ENCODE assay signal across 1 cellular context in the genomic region with DNA sequence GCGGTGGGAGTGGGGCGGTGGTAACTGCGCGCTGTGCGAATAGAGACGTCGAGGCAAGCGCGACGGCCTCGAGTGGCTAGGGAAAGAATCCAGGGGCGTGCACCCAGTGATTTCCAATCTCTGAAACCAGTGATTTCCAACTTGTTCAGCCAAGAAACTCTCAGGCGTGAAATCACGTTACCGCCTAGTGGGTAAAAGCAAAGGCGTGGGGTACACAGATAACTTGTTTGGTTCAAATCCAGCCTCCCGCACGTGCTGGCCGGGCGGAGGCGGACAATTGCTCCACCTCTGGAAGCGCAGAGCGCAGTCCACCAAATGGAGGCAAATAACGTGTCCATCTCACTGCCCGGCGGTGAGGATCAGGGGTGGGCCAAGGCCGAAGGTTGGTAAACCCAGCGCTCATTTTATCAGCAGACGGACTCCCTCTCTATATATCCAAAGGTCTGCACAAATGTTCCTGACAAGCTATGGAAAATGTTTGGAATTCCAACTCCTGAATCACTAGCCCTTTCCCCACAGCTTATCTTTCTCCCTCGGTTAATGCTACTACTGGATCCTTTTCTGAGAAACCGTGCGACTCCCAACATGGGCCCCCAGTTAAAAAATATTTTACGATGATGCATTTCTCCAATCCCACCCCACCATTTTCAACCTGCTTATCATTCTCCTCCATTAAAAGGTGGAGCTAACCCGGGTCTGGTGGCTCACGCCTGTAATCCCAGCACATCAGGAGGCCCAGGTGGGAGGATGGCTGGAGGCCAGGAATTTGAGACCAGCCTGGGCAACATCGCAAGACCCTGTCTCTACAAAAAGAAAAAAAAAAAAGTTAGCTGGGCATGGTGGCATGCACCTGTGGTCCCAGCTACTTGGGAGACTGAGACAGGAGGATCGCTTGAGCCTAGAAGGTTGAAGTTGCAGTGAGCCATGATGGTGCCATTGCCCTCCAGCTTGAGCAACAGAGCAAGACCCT.
TF ChIP-seq lines count a peak whose summit lies in the region.

No MANE protein-coding gene starts in this region.

TF ChIP-seq in HepG2, 621 proteins besides CTCF, POLR2A, EP300 and RAD21 (continued from another document and continues in another):
- TF ChIP-seq FIP1L1 (IDR thresholded peaks at IDR 0.05; ENCODE audit: borderline replicate concordance, insufficient read depth, low read depth, low read length), result no peak
- TF ChIP-seq NKX3-1 (CRISPR knock-in tag; IDR thresholded peaks at IDR 0.05), result no peak
- TF ChIP-seq TRIM24 (CRISPR knock-in tag; IDR thresholded peaks at IDR 0.05), result no peak
- no peak for TF ChIP-seq ZBTB1 (CRISPR knock-in tag; IDR thresholded peaks at IDR 0.05; ENCODE audit: borderline replicate concordance)
- TF ChIP-seq ZNF230 (CRISPR knock-in tag; IDR thresholded peaks at IDR 0.05), result no peak; the same call in 1 of the 2 replicates
- TF ChIP-seq ZNF790 (CRISPR knock-in tag; IDR thresholded peaks at IDR 0.05; ENCODE audit: borderline replicate concordance), result no peak
- TF ChIP-seq, protein P1, sequence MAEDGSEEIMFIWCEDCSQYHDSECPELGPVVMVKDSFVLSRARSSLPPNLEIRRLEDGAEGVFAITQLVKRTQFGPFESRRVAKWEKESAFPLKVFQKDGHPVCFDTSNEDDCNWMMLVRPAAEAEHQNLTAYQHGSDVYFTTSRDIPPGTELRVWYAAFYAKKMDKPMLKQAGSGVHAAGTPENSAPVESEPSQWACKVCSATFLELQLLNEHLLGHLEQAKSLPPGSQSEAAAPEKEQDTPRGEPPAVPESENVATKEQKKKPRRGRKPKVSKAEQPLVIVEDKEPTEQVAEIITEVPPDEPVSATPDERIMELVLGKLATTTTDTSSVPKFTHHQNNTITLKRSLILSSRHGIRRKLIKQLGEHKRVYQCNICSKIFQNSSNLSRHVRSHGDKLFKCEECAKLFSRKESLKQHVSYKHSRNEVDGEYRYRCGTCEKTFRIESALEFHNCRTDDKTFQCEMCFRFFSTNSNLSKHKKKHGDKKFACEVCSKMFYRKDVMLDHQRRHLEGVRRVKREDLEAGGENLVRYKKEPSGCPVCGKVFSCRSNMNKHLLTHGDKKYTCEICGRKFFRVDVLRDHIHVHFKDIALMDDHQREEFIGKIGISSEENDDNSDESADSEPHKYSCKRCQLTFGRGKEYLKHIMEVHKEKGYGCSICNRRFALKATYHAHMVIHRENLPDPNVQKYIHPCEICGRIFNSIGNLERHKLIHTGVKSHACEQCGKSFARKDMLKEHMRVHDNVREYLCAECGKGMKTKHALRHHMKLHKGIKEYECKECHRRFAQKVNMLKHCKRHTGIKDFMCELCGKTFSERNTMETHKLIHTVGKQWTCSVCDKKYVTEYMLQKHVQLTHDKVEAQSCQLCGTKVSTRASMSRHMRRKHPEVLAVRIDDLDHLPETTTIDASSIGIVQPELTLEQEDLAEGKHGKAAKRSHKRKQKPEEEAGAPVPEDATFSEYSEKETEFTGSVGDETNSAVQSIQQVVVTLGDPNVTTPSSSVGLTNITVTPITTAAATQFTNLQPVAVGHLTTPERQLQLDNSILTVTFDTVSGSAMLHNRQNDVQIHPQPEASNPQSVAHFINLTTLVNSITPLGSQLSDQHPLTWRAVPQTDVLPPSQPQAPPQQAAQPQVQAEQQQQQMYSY (CRISPR knock-in tag; IDR thresholded peaks at IDR 0.05), result peak; percentile 85
- no peak for TF ChIP-seq FOXM1 (CRISPR knock-in tag; IDR thresholded peaks at IDR 0.05)
- no peak for TF ChIP-seq ZNF30 (CRISPR knock-in tag; IDR thresholded peaks at IDR 0.05)
- TF ChIP-seq PRPF4 (IDR thresholded peaks at IDR 0.05; ENCODE audit: low read depth, low read length, poor library complexity, severe bottlenecking), result no peak
- TF ChIP-seq ZNF20 (CRISPR knock-in tag; IDR thresholded peaks at IDR 0.05), result 0 out of 2 replicates have a peak, but pooled peaks have one; percentile 25
- no peak for TF ChIP-seq MAFK (conservative IDR thresholded peaks at IDR 0.05 in 1 of 2, IDR thresholded peaks at IDR 0.05 in 1 of 2; ENCODE audit: low read length in 2 of 2)
- TF ChIP-seq KLF16 (CRISPR knock-in tag; IDR thresholded peaks at IDR 0.05), result peak in 1 of 2 experiments; percentile 60; a peak in 1 of 4 replicates
- TF ChIP-seq NCOR1 (IDR thresholded peaks at IDR 0.05; ENCODE audit: borderline replicate concordance, low read length), result no peak
- TF ChIP-seq DNMT1 (CRISPR knock-in tag; IDR thresholded peaks at IDR 0.05), result no peak
- TF ChIP-seq ARNTL (CRISPR knock-in tag; IDR thresholded peaks at IDR 0.05), result peak; percentile 70
- no peak for TF ChIP-seq RFXANK (CRISPR knock-in tag; IDR thresholded peaks at IDR 0.05)
- TF ChIP-seq HINFP (CRISPR knock-in tag; IDR thresholded peaks at IDR 0.05; ENCODE audit: low read depth), result 0 out of 2 replicates have a peak, but pooled peaks have one; percentile 52
- TF ChIP-seq GABPA (IDR thresholded peaks at IDR 0.05; ENCODE audit: low read depth, low read length), result no peak
- TF ChIP-seq GABPA (CRISPR knock-in tag; IDR thresholded peaks at IDR 0.05; ENCODE audit: low read depth), result no peak
- no peak for TF ChIP-seq JARID2 (CRISPR knock-in tag; IDR thresholded peaks at IDR 0.05; ENCODE audit: insufficient replicate concordance)
- TF ChIP-seq AGO2 (optimal IDR thresholded peaks at IDR 0.05; ENCODE audit: low read depth, low read length), result no peak
- peak; percentile 66; the same call in 1 of the 2 replicates for TF ChIP-seq GLI4 (CRISPR knock-in tag; IDR thresholded peaks at IDR 0.05; ENCODE audit: borderline replicate concordance)
- TF ChIP-seq, protein P2, sequence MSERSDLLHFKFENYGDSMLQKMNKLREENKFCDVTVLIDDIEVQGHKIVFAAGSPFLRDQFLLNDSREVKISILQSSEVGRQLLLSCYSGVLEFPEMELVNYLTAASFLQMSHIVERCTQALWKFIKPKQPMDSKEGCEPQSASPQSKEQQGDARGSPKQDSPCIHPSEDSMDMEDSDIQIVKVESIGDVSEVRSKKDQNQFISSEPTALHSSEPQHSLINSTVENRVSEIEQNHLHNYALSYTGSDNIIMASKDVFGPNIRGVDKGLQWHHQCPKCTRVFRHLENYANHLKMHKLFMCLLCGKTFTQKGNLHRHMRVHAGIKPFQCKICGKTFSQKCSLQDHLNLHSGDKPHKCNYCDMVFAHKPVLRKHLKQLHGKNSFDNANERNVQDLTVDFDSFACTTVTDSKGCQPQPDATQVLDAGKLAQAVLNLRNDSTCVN (CRISPR knock-in tag; IDR thresholded peaks at IDR 0.05; ENCODE audit: borderline replicate concordance), result no peak
- TF ChIP-seq ZMYM4 (CRISPR knock-in tag; IDR thresholded peaks at IDR 0.05), result peak; percentile 47; the same call in 1 of the 2 replicates
- TF ChIP-seq ZNF589 (CRISPR knock-in tag; conservative IDR thresholded peaks at IDR 0.05), result no peak
- no peak for TF ChIP-seq PBX3 (CRISPR knock-in tag; IDR thresholded peaks at IDR 0.05; ENCODE audit: borderline replicate concordance)
- peak; percentile 58 for TF ChIP-seq SAP130 (CRISPR knock-in tag; IDR thresholded peaks at IDR 0.05; ENCODE audit: low read depth)
- TF ChIP-seq ZFP41 (CRISPR knock-in tag; IDR thresholded peaks at IDR 0.05; ENCODE audit: borderline replicate concordance), result no peak
- TF ChIP-seq CCAR2 (optimal IDR thresholded peaks at IDR 0.05; ENCODE audit: low read depth, low read length), result no peak
- no peak for TF ChIP-seq CBX2 (IDR thresholded peaks at IDR 0.05; ENCODE audit: low read depth, low read length)
- no peak for TF ChIP-seq CBX2 (CRISPR knock-in tag; IDR thresholded peaks at IDR 0.05; ENCODE audit: low read depth)
- TF ChIP-seq SAFB2 (CRISPR knock-in tag; IDR thresholded peaks at IDR 0.05; ENCODE audit: borderline replicate concordance, low read depth), result no peak
- TF ChIP-seq CENPX (CRISPR knock-in tag; IDR thresholded peaks at IDR 0.05), result no peak
- TF ChIP-seq MZF1 (CRISPR knock-in tag; IDR thresholded peaks at IDR 0.05; ENCODE audit: borderline replicate concordance), result no peak
- peak; percentile 88 for TF ChIP-seq ZNF746 (CRISPR knock-in tag; IDR thresholded peaks at IDR 0.05)
- TF ChIP-seq ZNF468 (CRISPR knock-in tag; IDR thresholded peaks at IDR 0.05), result no peak
- TF ChIP-seq BCL6 (CRISPR knock-in tag; IDR thresholded peaks at IDR 0.05), result peak; percentile 30
- no peak for TF ChIP-seq ZNF609 (CRISPR knock-in tag; IDR thresholded peaks at IDR 0.05; ENCODE audit: borderline replicate concordance)
- TF ChIP-seq PCBP1 (IDR thresholded peaks at IDR 0.05; ENCODE audit: borderline replicate concordance, low read depth, low read length), result no peak
- TF ChIP-seq YEATS4 (CRISPR knock-in tag; IDR thresholded peaks at IDR 0.05; ENCODE audit: borderline replicate concordance), result peak; percentile 19; the same call in 1 of the 2 replicates
- TF ChIP-seq CERS6 (CRISPR knock-in tag; IDR thresholded peaks at IDR 0.05), result no peak
- no peak for TF ChIP-seq PAF1 (CRISPR knock-in tag; IDR thresholded peaks at IDR 0.05)
- TF ChIP-seq ZNF776 (CRISPR knock-in tag; IDR thresholded peaks at IDR 0.05), result no peak
- peak; percentile 80; the same call in 1 of the 2 replicates for TF ChIP-seq ZNF879 (CRISPR knock-in tag; IDR thresholded peaks at IDR 0.05)
- no peak for TF ChIP-seq KDM5A (IDR thresholded peaks at IDR 0.05; ENCODE audit: borderline replicate concordance, low read length)
- 0 out of 2 replicates have a peak, but pooled peaks have one; percentile 46 for TF ChIP-seq ZNF546 (CRISPR knock-in tag; conservative IDR thresholded peaks at IDR 0.05)
- TF ChIP-seq PRMT3 (CRISPR knock-in tag; IDR thresholded peaks at IDR 0.05; ENCODE audit: borderline replicate concordance, low read depth), result no peak
